16 cellular contexts compared by ENCODE assay signal in the genomic region with DNA sequence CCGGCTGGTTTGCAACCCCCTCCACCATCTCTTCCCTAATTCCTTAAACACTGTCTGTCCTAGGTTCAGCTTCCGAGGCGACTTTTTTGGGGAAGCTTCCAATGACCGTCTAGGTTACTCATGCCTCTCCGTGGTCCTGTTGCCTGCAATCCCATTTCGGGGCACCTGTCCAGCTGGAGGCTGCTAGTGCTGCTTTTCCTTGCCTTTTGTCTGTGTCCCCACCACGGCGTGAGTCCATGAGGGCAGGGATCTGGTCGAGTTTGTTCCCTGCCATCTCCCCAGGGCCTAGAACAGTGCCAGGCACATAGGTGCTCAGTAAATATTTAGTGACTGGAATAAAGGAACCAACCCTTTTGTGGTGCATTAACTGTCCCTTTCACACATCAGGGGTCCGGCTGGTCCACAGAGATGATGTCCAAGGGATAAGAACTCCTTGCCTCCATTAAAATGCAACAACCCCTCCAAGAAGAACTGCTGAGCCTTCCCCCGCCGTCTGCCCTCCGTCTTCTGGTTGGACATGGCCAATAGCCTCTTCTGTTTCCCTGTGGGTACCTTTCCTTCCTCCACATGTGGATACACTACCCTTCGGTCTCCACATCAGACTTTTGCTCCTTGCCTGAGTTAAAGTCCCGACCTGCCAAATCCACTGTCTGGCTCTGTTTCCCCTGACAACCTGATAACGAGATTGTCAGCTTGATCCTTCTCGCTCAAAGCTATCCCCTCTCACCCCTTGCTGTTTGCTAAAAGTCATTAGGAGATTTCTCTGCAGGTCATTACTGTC. TPM values are rescaled to one million over a fixed set of nuclear protein-coding genes. Genes with fewer than 3 reads are reported as not detected.
"Had no signal": no experiment of that assay in that cellular context is flagged by ENCODE, and none has a peak within 500 bp of the region (broad histone marks: within the 10 kb centered on the region; RNA-seq: fewer than 3 reads in every experiment).

No MANE protein-coding gene starts in this region.

- H3K4me3 Mint-ChIP-seq: activated CD4-positive, alpha-beta memory T cell treated with anti-CD3 and anti-CD28 coated beads for 36 hours; activated CD8-positive, alpha-beta memory T cell treated with anti-CD3 and anti-CD28 coated beads, Interleukin-2, amount 10 ng/mL, durations not matched to agents 7 days and 5 days; activated T-cell treated with anti-CD3 and anti-CD28 coated beads, Interleukin-2, amount 50 U/mL, for 72 hours; naive thymus-derived CD8-positive, alpha-beta T cell; stimulated activated naive CD8-positive, alpha-beta T cell treated with anti-CD3 and anti-CD28 coated beads, Interleukin-15, Interleukin-2, amounts not matched to agents 100 ng/mL and 50 ng/mL, for 24 hours had no signal

- H3K4me1 ChIP-seq: breast epithelium, prostate gland, upper lobe of left lung had no signal

- H3K4me3 ChIP-seq: ascending aorta, breast epithelium, prostate gland, smooth muscle cell, upper lobe of left lung had no signal

- H3K27ac Mint-ChIP-seq: activated CD4-positive, alpha-beta memory T cell treated with anti-CD3 and anti-CD28 coated beads for 36 hours; activated CD8-positive, alpha-beta memory T cell treated with anti-CD3 and anti-CD28 coated beads, Interleukin-2, amount 10 ng/mL, durations not matched to agents 7 days and 5 days; activated T-cell treated with anti-CD3 and anti-CD28 coated beads, Interleukin-2, amount 50 U/mL, for 72 hours; naive thymus-derived CD8-positive, alpha-beta T cell; stimulated activated naive CD8-positive, alpha-beta T cell treated with anti-CD3 and anti-CD28 coated beads, Interleukin-15, Interleukin-2, amounts not matched to agents 100 ng/mL and 50 ng/mL, for 24 hours had no signal

- H3K9me3 Mint-ChIP-seq: stimulated activated naive CD8-positive, alpha-beta T cell treated with anti-CD3 and anti-CD28 coated beads, Interleukin-15, Interleukin-2, amounts not matched to agents 100 ng/mL and 50 ng/mL, for 24 hours had no signal

- H3K4me2 ChIP-seq: SK-N-SH, smooth muscle cell had no signal

- ATAC-seq: activated CD8-positive, alpha-beta memory T cell treated with anti-CD3 and anti-CD28 coated beads, Interleukin-2, amount 10 ng/mL, durations not matched to agents 7 days and 5 days; activated T-cell treated with anti-CD3 and anti-CD28 coated beads, Interleukin-2, amount 50 U/mL, for 72 hours; naive thymus-derived CD8-positive, alpha-beta T cell; right cardiac atrium had no signal

- H3K9ac ChIP-seq: SK-N-SH had no signal

- DNase-seq: activated CD4-positive, alpha-beta T cell treated with anti-CD3 and anti-CD28 coated beads for 1 hour; activated CD8-positive, alpha-beta memory T cell treated with anti-CD3 and anti-CD28 coated beads, Interleukin-2, amount 10 ng/mL, durations not matched to agents 7 days and 5 days; naive thymus-derived CD8-positive, alpha-beta T cell; occipital lobe; right cardiac atrium; T-helper 1 cell; T1000; upper lobe of left lung had no signal

- H3K27ac ChIP-seq: ascending aorta, breast epithelium, prostate gland, upper lobe of left lung had no signal

- H3K9me3 ChIP-seq: ascending aorta, breast epithelium, prostate gland, SK-N-SH, upper lobe of left lung had no signal

- H3K36me3 Mint-ChIP-seq: naive thymus-derived CD8-positive, alpha-beta T cell had no signal

- H3K36me3 ChIP-seq: ascending aorta, breast epithelium, prostate gland, upper lobe of left lung had no signal

RNA-seq across cellular contexts. Expression of a gene that starts 5.6 kb away (rescaled TPM):
- total RNA-seq: naive thymus-derived CD8-positive, alpha-beta T cell had no signal
- polyA plus RNA-seq: naive thymus-derived CD8-positive, alpha-beta T cell had no signal
